In genomic region chr14:61659582-61659981, GRCh38 we compare ENCODE assay signal across 18 cellular contexts. TPM values are rescaled to one million over a fixed set of nuclear protein-coding genes. Genes with fewer than 3 reads are reported as not detected.
DNase-seq lines count a peak whose midpoint lies in the region; ATAC-seq and TF ChIP-seq lines count a peak whose summit lies in the region.
"Had no signal": no experiment of that assay in that cellular context is flagged by ENCODE, and none has a peak within 500 bp of the region (broad histone marks: within the 10 kb centered on the region; RNA-seq: fewer than 3 reads in every experiment).

No MANE protein-coding gene starts in this region.

- H3K79me2 ChIP-seq in ACC112 (ENCODE audit: control insufficient read depth, insufficient read depth, low read length, unreplicated experiment) = peaks cover 8% of the 10 kb centered on the region
- H3K79me2 ChIP-seq: hepatocyte had no signal

- H3K27me3 ChIP-seq in ACC112 (ENCODE audit: insufficient read depth, low read length) (no peaks in the 10 kb centered on the region), upper lobe of right lung (no peaks in the 10 kb centered on the region), heart right ventricle (no peaks in the 10 kb centered on the region)
- no peaks in the 10 kb centered on the region for H3K27me3 ChIP-seq in CD8-positive, alpha-beta memory T cell (ENCODE audit: insufficient read depth, low read length, poor library complexity, severe bottlenecking)
- H3K27me3 ChIP-seq: BE2C, hepatocyte, pancreas, testis had no signal

- CTCF ChIA-PET in CD8-positive, alpha-beta memory T cell (lab: Charles Lee) = no interaction called here
- CTCF ChIA-PET in T-cell (lab: Charles Lee) = interaction anchor here in 1 of 2 donors (0.6 kb wide), 1 partner anchor 91 kb away, joined by 4 read pairs; no protein-coding TSS in a partner anchor

- H3K27me3 Mint-ChIP-seq in CD8-positive, alpha-beta memory T cell = no peaks in the 10 kb centered on the region
- H3K27me3 Mint-ChIP-seq in T-cell = no peaks in the 10 kb centered on the region

- H3K4me1 Mint-ChIP-seq in CD8-positive, alpha-beta memory T cell = peaks cover 53 to 77% (median 72%) of the 10 kb centered on the region in 3 donors
- H3K4me1 Mint-ChIP-seq in T-cell = peaks cover 65 to 78% (median 71%) of the 10 kb centered on the region in 3 donors

- H2AFZ ChIP-seq in ACC112 (ENCODE audit: low read length, unreplicated experiment) = no peak overlapping the region
- H2AFZ ChIP-seq: hepatocyte had no signal

- WGBS in heart right ventricle, 2 donors = 92 to 98% methylated on average over 2 of the region's 2 CpGs

- H3K36me3 ChIP-seq in ACC112 (ENCODE audit: insufficient read depth, low read length) (no peaks in the 10 kb centered on the region), upper lobe of right lung (no peaks in the 10 kb centered on the region), heart right ventricle (no peaks in the 10 kb centered on the region)
- no peaks in the 10 kb centered on the region for H3K36me3 ChIP-seq in CD8-positive, alpha-beta memory T cell (ENCODE audit: insufficient read depth, low read length)
- H3K36me3 ChIP-seq: BE2C, pancreas had no signal

- no peaks in the 10 kb centered on the region for H3K9me3 Mint-ChIP-seq in CD8-positive, alpha-beta memory T cell
- H3K9me3 Mint-ChIP-seq in T-cell = no peaks in the 10 kb centered on the region

- DNase-seq in CD8-positive, alpha-beta memory T cell = no peak
- DNase-seq in T-cell (no peak), choroid plexus epithelial cell (ENCODE audit: low read depth) (peak; percentile 45), upper lobe of right lung (no peak), heart right ventricle (no peak)
- DNase-seq in activated effector memory CD4-positive, alpha-beta T cell treated with anti-CD3 and anti-CD28 coated beads, Interleukin-2, amount 50 U/mL, for 16 hours = no peak
- DNase-seq: activated CD4-positive, CD25-positive, alpha-beta regulatory T cell treated with anti-CD3 and anti-CD28 coated beads, Interleukin-2, amount 50 U/mL, for 72 hours; activated effector memory CD4-positive, alpha-beta T cell treated with Interleukin-2 at 50 U/mL for 16 hours; BE2C; caudate nucleus; mucosa of descending colon; NCI-H1092 treated with DMSO at 0.1 percent for 48 hours; OCI-M1; pancreas; testis had no signal

- ATAC-seq in T-cell (replicated peaks in 1 of 4) (no peak), HG03565 (IDR thresholded peaks at IDR 0.05; ENCODE audit: unreplicated experiment) (no peak), upper lobe of right lung (no peak), heart right ventricle (no peak)
- ATAC-seq: mucosa of descending colon, pancreas had no signal

- H3K4me1 ChIP-seq in ACC112 (ENCODE audit: control insufficient read depth, insufficient read depth, low read length, unreplicated experiment) (peaks cover 46% of the 10 kb centered on the region), upper lobe of right lung (peaks cover 22% of the 10 kb centered on the region), heart right ventricle (peaks cover 0 to 51% (median 6%) of the 10 kb centered on the region in 9 donors)
- H3K4me1 ChIP-seq in CD8-positive, alpha-beta memory T cell (ENCODE audit: insufficient read depth, low read length) = peaks cover 53% of the 10 kb centered on the region

- peak overlapping the region; percentile 93 for H3K27ac ChIP-seq in ACC112 (ENCODE audit: low read depth, low read length)
- H3K27ac ChIP-seq in CD8-positive, alpha-beta memory T cell (ENCODE audit: low read depth, low read length) = no peak overlapping the region
- H3K27ac ChIP-seq in upper lobe of right lung = no peak overlapping the region
- H3K27ac ChIP-seq in heart right ventricle = peak overlapping the region in 1 of 10 donors; percentile 86
- H3K27ac ChIP-seq: testis had no signal

- no peaks in the 10 kb centered on the region for H3K9me3 ChIP-seq in CD8-positive, alpha-beta memory T cell (ENCODE audit: low read length)
- H3K9me3 ChIP-seq in upper lobe of right lung (no peaks in the 10 kb centered on the region), heart right ventricle (no peaks in the 10 kb centered on the region)
- H3K9me3 ChIP-seq: mucosa of descending colon, pancreas, testis had no signal

- H3K4me3 Mint-ChIP-seq in CD8-positive, alpha-beta memory T cell = no peak overlapping the region
- H3K4me3 Mint-ChIP-seq in T-cell = no peak overlapping the region

- H3K4me3 ChIP-seq in ACC112 (ENCODE audit: low read depth, low read length) (no peak overlapping the region), choroid plexus epithelial cell (ENCODE audit: low read depth, low read length) (no peak overlapping the region), upper lobe of right lung (no peak overlapping the region), heart right ventricle (no peak overlapping the region)
- H3K4me3 ChIP-seq in CD8-positive, alpha-beta memory T cell (ENCODE audit: low read length) = no peak overlapping the region
- H3K4me3 ChIP-seq: hepatocyte, mucosa of descending colon, pancreas, testis had no signal

- POLR2A ChIA-PET in CD8-positive, alpha-beta memory T cell (lab: Charles Lee) = interaction anchor here (0.7 kb wide), 1 partner anchor 35 kb away, joined by 7 read pairs; no protein-coding TSS in a partner anchor
- POLR2A ChIA-PET in T-cell (lab: Charles Lee) = interaction anchor here in 1 of 2 donors (0.6 kb wide), 1 partner anchor 105 kb away, joined by 3 read pairs; no protein-coding TSS in a partner anchor

- peaks cover 0 to 1% (median 0%) of the 10 kb centered on the region in 3 donors for H3K36me3 Mint-ChIP-seq in CD8-positive, alpha-beta memory T cell
- no peaks in the 10 kb centered on the region for H3K36me3 Mint-ChIP-seq in T-cell

- H3K27ac Mint-ChIP-seq in CD8-positive, alpha-beta memory T cell = peak overlapping the region in 6 of 8 donors; percentile 28 to 99 (median 94)
- peak overlapping the region; percentile 88 to 96 for H3K27ac Mint-ChIP-seq in T-cell

- intact Hi-C loops in upper lobe of right lung (cut with DNase I) = no loop called here
- intact Hi-C loops in heart right ventricle (cut with DNase I) = no loop called here

- TF ChIP-seq CTCF in choroid plexus epithelial cell (conservative IDR thresholded peaks at IDR 0.05; ENCODE audit: low read depth, low read length) = no peak
- TF ChIP-seq CTCF in upper lobe of right lung (IDR thresholded peaks at IDR 0.05) = no peak
- no peak for TF ChIP-seq CTCF in heart right ventricle (IDR thresholded peaks at IDR 0.05)

RNA-seq across cellular contexts. Expression of gene HIF1A, which starts 35.7 kb away (rescaled TPM):
- 100 to 1,000 TPM; 130 to 139 TPM for total RNA-seq in CD8-positive, alpha-beta memory T cell
- 49.6 TPM for polyA plus RNA-seq in CD8-positive, alpha-beta memory T cell
- total RNA-seq in T-cell (100 to 1,000 TPM in 2 of 5 donors, 10 to 100 TPM in 3; 80.2 to 200 (median 87.8) TPM), upper lobe of right lung (108 TPM), heart right ventricle (10 to 100 TPM; 52.8 to 97.3 (median 62.9) TPM)
- polyA plus RNA-seq in heart right ventricle = 10 to 100 TPM; 15.4 to 38.1 TPM
